16 cellular contexts compared by ENCODE assay signal in genomic region chr5:149160291-149160787, GRCh38. TPM values are rescaled to one million over a fixed set of nuclear protein-coding genes. Genes with fewer than 3 reads are reported as not detected.
DNase-seq lines count a peak whose midpoint lies in the region; ATAC-seq and TF ChIP-seq lines count a peak whose summit lies in the region.
"Had no signal": no experiment of that assay in that cellular context is flagged by ENCODE, and none has a peak within 500 bp of the region (broad histone marks: within the 10 kb centered on the region; RNA-seq: fewer than 3 reads in every experiment).

No MANE protein-coding gene starts in this region.

- no peak overlapping the region for H3K9ac ChIP-seq in IMR-90 (ENCODE audit: low read depth, low read length)
- H3K9ac ChIP-seq: BLaER1 treated with 17β-estradiol and CSF1 and Interleukin-3, amounts not matched to agents 10 nM and 100 nM had no signal

- H3K9me1 ChIP-seq in IMR-90 (ENCODE audit: insufficient read depth, low read length) = peaks cover 34% of the 10 kb centered on the region

- no peak overlapping the region for H2BK5ac ChIP-seq in IMR-90 (ENCODE audit: low read depth, low read length, poor library complexity, severe bottlenecking)

- H4K8ac ChIP-seq in IMR-90 (ENCODE audit: low read depth in 2 of 2, low read length in 2 of 2) = no peak overlapping the region

- peaks cover 58 to 82% of the 10 kb centered on the region in 2 experiments for H3K79me1 ChIP-seq in IMR-90 (ENCODE audit: low read depth in 1 of 2, low read length in 2 of 2)

- CTCF ChIA-PET in IMR-90 (lab: Yijun Ruan, JAX) = no interaction called here

- H2AK5ac ChIP-seq in IMR-90 (ENCODE audit: low read depth, low read length) = no peak overlapping the region

- H3K27ac ChIP-seq in IMR-90 (ENCODE audit: insufficient read depth, low read length) = no peak overlapping the region
- peak overlapping the region; percentile 30 for H3K27ac ChIP-seq in epithelial cell of prostate
- H3K27ac ChIP-seq in gastrocnemius medialis = peak overlapping the region; percentile 63 to 91 (median 72)
- H3K27ac ChIP-seq in uterus = no peak overlapping the region
- H3K27ac ChIP-seq: A549; BLaER1 treated with 17β-estradiol and CSF1 and Interleukin-3, amounts not matched to agents 10 nM and 100 nM; RWPE1 had no signal

- H3K56ac ChIP-seq in IMR-90 (ENCODE audit: extremely low read depth, insufficient read depth, low read length) = no peak overlapping the region

- H2BK15ac ChIP-seq in IMR-90 (ENCODE audit: low read depth, low read length) = no peak overlapping the region

- H3K23ac ChIP-seq in IMR-90 (ENCODE audit: low read depth, low read length) = 0 out of 2 replicates have a peak overlapping the region, but pooled peaks have one; percentile 20

- peak; percentile 33 for DNase-seq in NCI-H2171 treated with DMSO at 0.1 percent for 48 hours (lab: John Stamatoyannopoulos, UW)
- DNase-seq in NCI-H2171 (lab: John Stamatoyannopoulos, UW) = no peak
- DNase-seq in IMR-90 = no peak
- no peak for DNase-seq in epithelial cell of prostate (ENCODE audit: low read depth, low spot score)
- DNase-seq in gastrocnemius medialis = no peak
- DNase-seq in RKO (ENCODE audit: low spot score) = no peak
- no peak for DNase-seq in uterus
- DNase-seq: GF-D8, GOT3, NCI-H146, NCI-H2081 treated with DMSO at 0.1 percent for 48 hours, NCI-H345 had no signal

- ATAC-seq in IMR-90 (ENCODE audit: low read depth) (no peak), gastrocnemius medialis (peak; percentile 57 to 78)
- ATAC-seq: A549, K562 had no signal

- H3K18ac ChIP-seq in IMR-90 (ENCODE audit: low read depth, low read length) = no peak overlapping the region; the same call in 1 of the 2 replicates

- no peaks in the 10 kb centered on the region for H4K20me1 ChIP-seq in IMR-90 (ENCODE audit: insufficient read depth, low read length)
- H4K20me1 ChIP-seq: BLaER1 treated with 17β-estradiol and CSF1 and Interleukin-3, amounts not matched to agents 10 nM and 100 nM had no signal

- no TSS peak for BruUV-seq in IMR-90 (replicated peaks; lab: Mats Ljungman, UMichigan)

- no peak overlapping the region for H2BK20ac ChIP-seq in IMR-90 (ENCODE audit: low read depth, low read length)

- H2BK120ac ChIP-seq in IMR-90 (ENCODE audit: low read depth, low read length) = 0 out of 2 replicates have a peak overlapping the region, but pooled peaks have one; percentile 16

- H2AK9ac ChIP-seq in IMR-90 (replicated peaks; ENCODE audit: low read depth, low read length, poor library complexity) = no peak overlapping the region

- H3K36me3 ChIP-seq in IMR-90 (ENCODE audit: control insufficient read depth, insufficient read depth, low read length) (peaks cover 2% of the 10 kb centered on the region; the same call in 1 of the 2 replicates), gastrocnemius medialis (no peaks in the 10 kb centered on the region), uterus (no peaks in the 10 kb centered on the region)
- H3K36me3 ChIP-seq: BLaER1 treated with 17β-estradiol and CSF1 and Interleukin-3, amounts not matched to agents 10 nM and 100 nM had no signal

- no peak overlapping the region for H3K4me2 ChIP-seq in IMR-90 (ENCODE audit: low read depth, low read length)
- H3K4me2 ChIP-seq: A549; BLaER1 treated with 17β-estradiol and CSF1 and Interleukin-3, amounts not matched to agents 10 nM and 100 nM had no signal

- POLR2A ChIA-PET in IMR-90 (lab: Charles Lee; ENCODE audit: unreplicated experiment) = no interaction called here

- no peaks in the 10 kb centered on the region for H3K9me3 ChIP-seq in IMR-90 (ENCODE audit: control insufficient read depth, insufficient read depth, low read length)
- H3K9me3 ChIP-seq in gastrocnemius medialis = no peaks in the 10 kb centered on the region
- no peaks in the 10 kb centered on the region for H3K9me3 ChIP-seq in uterus
- H3K9me3 ChIP-seq: A549; BLaER1 treated with 17β-estradiol and CSF1 and Interleukin-3, amounts not matched to agents 10 nM and 100 nM had no signal

- intact Hi-C loops in IMR-90 (cut with micrococcal nuclease) = no loop called here
- intact Hi-C loops in gastrocnemius medialis (cut with DNase I; ENCODE audit: low total_unique reads) = no loop called here
- intact Hi-C loops in uterus (cut with DNase I; ENCODE audit: low total_unique reads) = no loop called here

- H4K91ac ChIP-seq in IMR-90 (ENCODE audit: insufficient read depth, low read depth, low read length) = peak overlapping the region; percentile 17; the same call in 1 of the 2 replicates

- 60% methylated on average over 1 of the region's 3 CpGs; no CpG with 5 or more reads in 1 of the 2 experiments for WGBS in IMR-90 (ENCODE audit: extremely low coverage in 2 of 2, insufficient read length in 1 of 2), 2 experiments

- H3K4me1 ChIP-seq in IMR-90 (ENCODE audit: control insufficient read depth, insufficient read depth, low read length) (peaks cover 16% of the 10 kb centered on the region), gastrocnemius medialis (peaks cover 42 to 64% of the 10 kb centered on the region in 2 donors), uterus (no peaks in the 10 kb centered on the region)

- H3K4me3 ChIP-seq in IMR-90 (ENCODE audit: insufficient read depth, low read depth, low read length) (no peak overlapping the region), gastrocnemius medialis (no peak overlapping the region), uterus (no peak overlapping the region)
- H3K4me3 ChIP-seq: A549; BLaER1 treated with 17β-estradiol and CSF1 and Interleukin-3, amounts not matched to agents 10 nM and 100 nM; K562 had no signal

- H3K27me3 ChIP-seq in IMR-90 (ENCODE audit: control insufficient read depth, insufficient read depth, low read length) = no peaks in the 10 kb centered on the region
- no peaks in the 10 kb centered on the region for H3K27me3 ChIP-seq in gastrocnemius medialis
- H3K27me3 ChIP-seq in uterus = no peaks in the 10 kb centered on the region
- H3K27me3 ChIP-seq: BLaER1 treated with 17β-estradiol and CSF1 and Interleukin-3, amounts not matched to agents 10 nM and 100 nM had no signal

- peak overlapping the region; percentile 33 for H3K4ac ChIP-seq in IMR-90 (ENCODE audit: low read depth, low read length)

- in situ Hi-C loops in IMR-90 (cut with MboI; ENCODE audit: low sequenced_read_pairs) (loop anchor here (25.0 kb wide), 1 partner anchor 402 kb away; the partner anchor contains the start of gene CSNK1A1), gastrocnemius medialis (cut with MboI; ENCODE audit: low sequenced_read_pairs in 4 of 4) (loop anchor here in 1 of 4 donors (25.0 kb wide), 1 partner anchor 427 kb away; the partner anchor contains the start of gene ARHGEF37)

- H2AFZ ChIP-seq in IMR-90 (replicated peaks; ENCODE audit: low read length, poor library complexity) = no peak overlapping the region

- peak overlapping the region; percentile 53; the same call in 1 of the 2 replicates for H3K14ac ChIP-seq in IMR-90 (replicated peaks; ENCODE audit: low read depth, low read length)

- no peak overlapping the region for H4K5ac ChIP-seq in IMR-90 (ENCODE audit: low read depth, low read length)

- TF ChIP-seq POLR2A in IMR-90 (IDR thresholded peaks at IDR 0.05; ENCODE audit: low read depth, low read length) (no peak), gastrocnemius medialis (IDR thresholded peaks at IDR 0.05) (no peak), uterus (IDR thresholded peaks at IDR 0.05) (no peak)

- dilution Hi-C loops in IMR-90 (cut with HindIII; ENCODE audit: low sequenced_read_pairs, unreplicated experiment) = no loop called here

- TF ChIP-seq RAD21 in IMR-90 (IDR thresholded peaks at IDR 0.05; ENCODE audit: low read length) = no peak

- TF ChIP-seq CTCF in IMR-90 (conservative IDR thresholded peaks at IDR 0.05; ENCODE audit: low read depth, low read length) (no peak), gastrocnemius medialis (IDR thresholded peaks at IDR 0.05 in 4 of 5, conservative IDR thresholded peaks at IDR 0.05 in 1 of 5) (no peak), uterus (IDR thresholded peaks at IDR 0.05) (no peak)

TF ChIP-seq in IMR-90, 13 proteins besides CTCF, POLR2A, EP300 and RAD21 (continues in another document):
- TF ChIP-seq USF2 (IDR thresholded peaks at IDR 0.05; ENCODE audit: low read depth, low read length) (no peak), MXI1 (IDR thresholded peaks at IDR 0.05; ENCODE audit: borderline replicate concordance, low read depth, low read length) (no peak), BHLHE40 (IDR thresholded peaks at IDR 0.05; ENCODE audit: low read depth, low read length) (no peak), MAFK (IDR thresholded peaks at IDR 0.05; ENCODE audit: low read depth, low read length) (no peak), NFE2L2 (IDR thresholded peaks at IDR 0.05; ENCODE audit: low read depth, low read length) (no peak), FOS (IDR thresholded peaks at IDR 0.05; ENCODE audit: low read depth, low read length) (no peak), CEBPB (IDR thresholded peaks at IDR 0.05; ENCODE audit: low read depth, low read length) (no peak), RFX5 (IDR thresholded peaks at IDR 0.05; ENCODE audit: low read depth, low read length) (no peak), MAZ (IDR thresholded peaks at IDR 0.05; ENCODE audit: borderline replicate concordance, low read depth, low read length) (no peak), CHD1 (IDR thresholded peaks at IDR 0.05; ENCODE audit: low read depth, low read length) (no peak), SMC3 (IDR thresholded peaks at IDR 0.05; ENCODE audit: low read depth, low read length) (no peak)
- TF ChIP-seq, protein P1, sequence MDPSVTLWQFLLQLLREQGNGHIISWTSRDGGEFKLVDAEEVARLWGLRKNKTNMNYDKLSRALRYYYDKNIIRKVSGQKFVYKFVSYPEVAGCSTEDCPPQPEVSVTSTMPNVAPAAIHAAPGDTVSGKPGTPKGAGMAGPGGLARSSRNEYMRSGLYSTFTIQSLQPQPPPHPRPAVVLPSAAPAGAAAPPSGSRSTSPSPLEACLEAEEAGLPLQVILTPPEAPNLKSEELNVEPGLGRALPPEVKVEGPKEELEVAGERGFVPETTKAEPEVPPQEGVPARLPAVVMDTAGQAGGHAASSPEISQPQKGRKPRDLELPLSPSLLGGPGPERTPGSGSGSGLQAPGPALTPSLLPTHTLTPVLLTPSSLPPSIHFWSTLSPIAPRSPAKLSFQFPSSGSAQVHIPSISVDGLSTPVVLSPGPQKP (IDR thresholded peaks at IDR 0.05; ENCODE audit: borderline replicate concordance, low read depth, low read length) = no peak

RNA-seq across cellular contexts. Expression of gene ABLIM3, which starts 19.0 kb away (rescaled TPM):
- total RNA-seq in IMR-90 (2012; rRNA removed) = 33.3 and 34.2 TPM in 2 replicates
- 69.9 and 71.1 TPM in 2 replicates for polyA plus RNA-seq in IMR-90 (2012; rRNA removed)
- 33.1 and 46.6 TPM in 2 replicates for polyA plus RNA-seq in IMR-90 (2012; cell fraction: cytosol; rRNA removed)
- 125 and 174 TPM in 2 replicates for polyA plus RNA-seq in IMR-90 (2012; cell fraction: nucleus; rRNA removed; ENCODE audit: low replicate concordance)
- total RNA-seq in gastrocnemius medialis = 100 to 1,000 TPM in 1 of 4 donors, 10 to 100 TPM in 3; 37.5 to 155 (median 67.7) TPM
- total RNA-seq in uterus = 10 to 100 TPM in 2 of 4 donors, 1 to 10 TPM in 2; 2.6 to 49.5 (median 6.9) TPM

Comparison
In these comparisons a context has a peak if more than half of its experiments do, and no peak if none do; other contexts are left out.
1. H3K27ac ChIP-seq: peak in epithelial cell of prostate (single experiment) and gastrocnemius medialis (4 of 4); none in IMR-90 (single experiment) and uterus (0 of 2).